ENCODE assay signal across 26 cellular contexts in the genomic region with DNA sequence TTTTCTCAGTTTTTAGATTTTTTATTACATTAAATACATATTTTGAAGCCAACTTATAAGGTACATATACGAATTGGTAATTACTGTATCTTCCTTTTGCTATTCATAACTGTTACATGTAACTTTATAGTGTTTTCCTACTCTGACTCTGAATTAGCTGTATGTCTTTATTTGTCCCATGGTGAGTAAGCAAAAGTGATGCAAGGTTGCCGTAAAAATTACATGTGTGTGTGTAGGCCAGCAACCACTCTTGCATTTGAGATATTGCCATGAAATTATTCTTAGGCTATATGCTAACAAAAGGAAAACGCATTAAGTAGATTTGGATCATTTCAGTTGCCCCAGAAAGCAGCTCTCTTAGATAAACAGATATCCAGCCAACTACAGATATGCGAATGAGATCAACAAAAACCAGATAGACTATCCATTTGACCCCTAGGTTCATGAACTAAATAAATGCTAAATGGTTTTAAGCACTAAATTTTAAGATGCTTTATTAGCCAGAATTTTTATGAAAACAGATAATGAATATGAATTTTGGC.
"Had no signal": no experiment of that assay in that cellular context is flagged by ENCODE, and none has a peak within 500 bp of the region (broad histone marks: within the 10 kb centered on the region; RNA-seq: fewer than 3 reads in every experiment).

No MANE protein-coding gene starts in this region.

- H3K9ac ChIP-seq: neural progenitor cell had no signal

- H2AFZ ChIP-seq: neural progenitor cell had no signal

- H3K4me1 ChIP-seq: left lung, neural progenitor cell, testis, uterus had no signal

- ATAC-seq: activated T-cell treated with anti-CD3 and anti-CD28 coated beads, Interleukin-2, amount 50 U/mL, for 4 hours; esophagus mucosa; left lung; naive thymus-derived CD4-positive, alpha-beta T cell; sciatic nerve had no signal

- H3K4me2 ChIP-seq: neural progenitor cell had no signal

- H3K36me3 ChIP-seq: cardiac muscle cell, left lung, neural progenitor cell, uterus had no signal

- H3K27me3 ChIP-seq: cardiac muscle cell, left lung, neural progenitor cell, testis, uterus had no signal

- FAIRE-seq: endothelial cell of umbilical vein had no signal

- DNase-seq: activated CD4-positive, alpha-beta T cell treated with anti-CD3 and anti-CD28 coated beads for 4 hours; activated CD4-positive, alpha-beta T cell treated with anti-CD3 and anti-CD28 coated beads, Interleukin-2, amount 50 U/mL, for 48 hours; activated CD4-positive, CD25-positive, alpha-beta regulatory T cell; activated CD8-positive, alpha-beta memory T cell treated with anti-CD3 and anti-CD28 coated beads, Interleukin-2, amount 50 U/mL, for 48 hours; activated naive CD4-positive, alpha-beta T cell treated with Interleukin-2 at 50 U/mL for 16 hours; activated naive CD8-positive, alpha-beta T cell treated with anti-CD3 and anti-CD28 coated beads, Interleukin-2, amount 10 ng/mL, durations not matched to agents 7 days and 5 days; activated T-cell treated with anti-CD3 and anti-CD28 coated beads, Interleukin-2, amount 50 U/mL, for 4 hours; amygdala; foreskin melanocyte; glutamatergic neuron; hippocampal formation; kidney glomerular epithelial cell; left lung; naive thymus-derived CD4-positive, alpha-beta T cell; posterior cingulate gyrus; stimulated activated CD4-positive, alpha-beta T cell treated with anti-CD3 and anti-CD28 coated beads, Interleukin-2, amount 100 ng/mL, for 48 hours; stimulated activated naive CD4-positive, alpha-beta T cell; testis; trophoblast cell; uterus had no signal

- H3K27ac ChIP-seq: cardiac muscle cell, left lung, neural progenitor cell, testis, uterus had no signal

- H3K9me3 ChIP-seq: testis, uterus had no signal

- H3K4me3 ChIP-seq: cardiac muscle cell, left lung, lung, neural progenitor cell, testis, uterus had no signal
